32 cellular contexts compared by ENCODE assay signal in the genomic region with DNA sequence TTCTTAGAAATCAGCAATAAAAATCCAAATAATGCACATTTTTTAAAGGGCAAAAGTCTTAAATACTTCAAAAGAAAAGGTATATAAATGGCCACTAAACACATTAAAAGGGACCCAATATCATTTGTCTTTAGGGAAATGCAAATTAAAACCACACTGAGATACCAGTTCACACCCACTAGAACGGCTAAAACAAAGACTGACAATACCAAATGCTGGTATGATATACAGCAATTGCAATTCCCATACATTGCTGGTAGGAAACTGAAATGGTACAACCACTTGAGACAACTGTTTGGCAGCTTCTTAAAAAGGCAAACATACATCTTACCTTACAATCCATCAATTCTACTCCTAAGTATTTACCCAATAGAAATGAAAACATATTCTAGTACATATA.
"Had no signal": no experiment of that assay in that cellular context is flagged by ENCODE, and none has a peak within 500 bp of the region (broad histone marks: within the 10 kb centered on the region; RNA-seq: fewer than 3 reads in every experiment).

No MANE protein-coding gene starts in this region.

- H3K4me3 Mint-ChIP-seq: activated naive CD4-positive, alpha-beta T cell treated with anti-CD3 and anti-CD28 coated beads, Interleukin-2, amount 10 ng/mL, durations not matched to agents 7 days and 5 days; central memory CD8-positive, alpha-beta T cell; dendritic cell treated with granulocyte-macrophage colony-stimulating factor and Interleukin-4, amounts not matched to agents 40 ng/mL and 50 ng/mL, for 4 days; nephron progenitor cell; stimulated activated memory B cell treated with anti-CD40 and anti-IgM and Interleukin-4, amounts not matched to agents 10 μg/mL and 1 μg/mL and 100 μg/mL, for 72 hours; type B pancreatic cell had no signal

- H3K9me3 Mint-ChIP-seq: activated naive CD4-positive, alpha-beta T cell treated with anti-CD3 and anti-CD28 coated beads, Interleukin-2, amount 10 ng/mL, durations not matched to agents 7 days and 5 days; central memory CD8-positive, alpha-beta T cell; dendritic cell treated with granulocyte-macrophage colony-stimulating factor and Interleukin-4, amounts not matched to agents 40 ng/mL and 50 ng/mL, for 4 days; nephron progenitor cell; stimulated activated memory B cell treated with anti-CD40 and anti-IgM and Interleukin-4, amounts not matched to agents 10 μg/mL and 1 μg/mL and 100 μg/mL, for 72 hours; stimulated activated naive CD8-positive, alpha-beta T cell treated with anti-CD3 and anti-CD28 coated beads, Interleukin-15, amount 100 ng/mL, for 72 hours; type B pancreatic cell had no signal

- H3K27ac Mint-ChIP-seq: activated naive CD4-positive, alpha-beta T cell treated with anti-CD3 and anti-CD28 coated beads, Interleukin-2, amount 10 ng/mL, durations not matched to agents 7 days and 5 days; dendritic cell treated with granulocyte-macrophage colony-stimulating factor and Interleukin-4, amounts not matched to agents 40 ng/mL and 50 ng/mL, for 4 days; nephron progenitor cell; stimulated activated memory B cell treated with anti-CD40 and anti-IgM and Interleukin-4, amounts not matched to agents 10 μg/mL and 1 μg/mL and 100 μg/mL, for 72 hours; stimulated activated naive CD8-positive, alpha-beta T cell treated with anti-CD3 and anti-CD28 coated beads, Interleukin-15, amount 100 ng/mL, for 72 hours; type B pancreatic cell had no signal

- H3K36me3 ChIP-seq: esophagus squamous epithelium, neutrophil, ovary, sigmoid colon, uterus, WERI-Rb-1 had no signal

- H3K27me3 Mint-ChIP-seq: activated naive CD4-positive, alpha-beta T cell treated with anti-CD3 and anti-CD28 coated beads, Interleukin-2, amount 10 ng/mL, durations not matched to agents 7 days and 5 days; central memory CD8-positive, alpha-beta T cell; dendritic cell treated with granulocyte-macrophage colony-stimulating factor and Interleukin-4, amounts not matched to agents 40 ng/mL and 50 ng/mL, for 4 days; progenitor cell of endocrine pancreas; stimulated activated memory B cell treated with anti-CD40 and anti-IgM and Interleukin-4, amounts not matched to agents 10 μg/mL and 1 μg/mL and 100 μg/mL, for 72 hours; stimulated activated naive CD8-positive, alpha-beta T cell treated with anti-CD3 and anti-CD28 coated beads, Interleukin-15, amount 100 ng/mL, for 72 hours; type B pancreatic cell had no signal

- H3K9me3 ChIP-seq: esophagus squamous epithelium, neutrophil, ovary, sigmoid colon, uterus had no signal

- FAIRE-seq: bronchial epithelial cell, frontal cortex, keratinocyte had no signal

- ATAC-seq: activated CD4-positive, CD25-positive, alpha-beta regulatory T cell treated with anti-CD3 and anti-CD28 coated beads, Interleukin-2, amount 50 U/mL, for 24 hours; left cardiac atrium; stimulated activated memory B cell treated with anti-CD40 and anti-IgM and Interleukin-4, amounts not matched to agents 10 μg/mL and 1 μg/mL and 100 μg/mL, for 72 hours; stimulated activated naive CD8-positive, alpha-beta T cell treated with anti-CD3 and anti-CD28 coated beads, Interleukin-15, amount 100 ng/mL, for 72 hours had no signal

- H3K27ac ChIP-seq: epithelial cell of prostate, esophagus squamous epithelium, neutrophil, ovary, sigmoid colon, uterus, WERI-Rb-1 had no signal

- H3K4me1 ChIP-seq: uterus had no signal

- H3K4me3 ChIP-seq: esophagus squamous epithelium, ovary, sigmoid colon, uterus had no signal

- DNase-seq: activated CD4-positive, alpha-beta T cell treated with anti-CD3 and anti-CD28 coated beads for 48 hours; activated CD4-positive, alpha-beta T cell treated with anti-CD3 and anti-CD28 coated beads, Interleukin-2, amount 50 U/mL, for 48 hours; activated CD8-positive, alpha-beta memory T cell treated with anti-CD3 and anti-CD28 coated beads, Interleukin-2, amount 50 U/mL, for 48 hours; activated effector memory CD4-positive, alpha-beta T cell treated with anti-CD3 and anti-CD28 coated beads, Interleukin-2, amount 50 U/mL, for 16 hours; activated naive CD4-positive, alpha-beta T cell treated with anti-CD3 and anti-CD28 coated beads, Interleukin-2, amount 10 ng/mL, durations not matched to agents 7 days and 5 days; anterior cingulate cortex; esophagus squamous epithelium; left cardiac atrium; mammary epithelial cell; nephron progenitor cell; ovary; retina; sigmoid colon; small intestine; stimulated activated CD4-positive, alpha-beta T cell treated with anti-CD3 and anti-CD28 coated beads, Interleukin-4, amount 100 ng/mL, for 4 hours; stimulated activated CD8-positive, alpha-beta memory T cell treated with anti-CD3 and anti-CD28 coated beads, Interleukin-4, amount 100 ng/mL, for 48 hours; stimulated activated naive CD8-positive, alpha-beta T cell treated with anti-CD3 and anti-CD28 coated beads, Interleukin-15, amount 100 ng/mL, for 72 hours; substantia nigra; T-helper 9 cell; uterus; WERI-Rb-1 had no signal

- H3K27me3 ChIP-seq: esophagus squamous epithelium, neutrophil, ovary, sigmoid colon, uterus had no signal
